ENCODE assay signal across 22 cellular contexts in genomic region chr11:119372260-119373058, GRCh38. TPM values are rescaled to one million over a fixed set of nuclear protein-coding genes. Genes with fewer than 3 reads are reported as not detected.
DNase-seq lines count a peak whose midpoint lies in the region; ATAC-seq, FAIRE-seq and TF ChIP-seq lines count a peak whose summit lies in the region.
"Had no signal": no experiment of that assay in that cellular context is flagged by ENCODE, and none has a peak within 500 bp of the region (broad histone marks: within the 10 kb centered on the region; RNA-seq: fewer than 3 reads in every experiment).

No MANE protein-coding gene starts in this region.

- H3K27ac ChIP-seq in heart right ventricle (peak overlapping the region in 9 of 10 donors; percentile 43 to 98 (median 89)), right atrium auricular region (peak overlapping the region; percentile 94), transverse colon (no peak overlapping the region)
- H3K27ac ChIP-seq: SK-N-MC, upper lobe of left lung had no signal

- TF ChIP-seq CTCF in heart right ventricle (IDR thresholded peaks at IDR 0.05) (no peak), right atrium auricular region (IDR thresholded peaks at IDR 0.05) (no peak), transverse colon (IDR thresholded peaks at IDR 0.05) (no peak), D721Med (IDR thresholded peaks at IDR 0.05; ENCODE audit: insufficient read depth, missing control alignments) (no peak)

- ATAC-seq in heart right ventricle: no peak
- ATAC-seq in Right ventricle myocardium superior (ENCODE audit: poor library complexity): no peak
- ATAC-seq: body of pancreas, GM23338, T-helper 17 cell had no signal

- H3K4me3 ChIP-seq in heart right ventricle (peak overlapping the region in 2 of 10 donors; percentile 2), right atrium auricular region (no peak overlapping the region), transverse colon (no peak overlapping the region)
- H3K4me3 ChIP-seq: body of pancreas, GM23338, SK-N-MC, upper lobe of left lung had no signal

- intact Hi-C loops in heart right ventricle (cut with DNase I) (loop anchor here in 2 of 10 donors (5.0 kb wide), 1 partner anchor 35 kb away; no protein-coding TSS in a partner anchor), Right ventricle myocardium superior (cut with DNase I) (no loop called here), posterior vena cava (cut with DNase I) (loop anchor here (2.0 to 10.0 kb wide), 3 partner anchors 16 to 102 kb away; no protein-coding TSS in a partner anchor), transverse colon (cut with DNase I; ENCODE audit: low total_unique reads) (no loop called here)

- H3K4me1 ChIP-seq in heart right ventricle: peaks cover 36 to 100% (median 84%) of the 10 kb centered on the region in 9 donors
- H3K4me1 ChIP-seq in right atrium auricular region: peaks cover 0 to 98% of the 10 kb centered on the region in 2 donors
- peaks cover 27 to 59% (median 44%) of the 10 kb centered on the region in 4 donors for H3K4me1 ChIP-seq in transverse colon

- no peaks in the 10 kb centered on the region for H3K36me3 ChIP-seq in heart right ventricle
- no peaks in the 10 kb centered on the region for H3K36me3 ChIP-seq in right atrium auricular region
- no peaks in the 10 kb centered on the region for H3K36me3 ChIP-seq in transverse colon
- H3K36me3 ChIP-seq: upper lobe of left lung had no signal

- H3K27me3 ChIP-seq in heart right ventricle (peaks cover 0 to 2% (median 0%) of the 10 kb centered on the region in 7 donors), right atrium auricular region (no peaks in the 10 kb centered on the region), transverse colon (no peaks in the 10 kb centered on the region)
- H3K27me3 ChIP-seq: body of pancreas, upper lobe of left lung had no signal

- DNase-seq in heart right ventricle: no peak
- DNase-seq in Right ventricle myocardium superior: no peak
- no peak for DNase-seq in right atrium auricular region (ENCODE audit: low spot score)
- DNase-seq in posterior vena cava (ENCODE audit: low spot score): peak; percentile 77
- no peak for DNase-seq in transverse colon
- DNase-seq in CD1c-positive myeloid dendritic cell (ENCODE audit: extremely low spot score): no peak
- no peak for DNase-seq in D721Med (ENCODE audit: insufficient read length, low spot score)
- DNase-seq: activated CD4-positive, alpha-beta T cell treated with anti-CD3 and anti-CD28 coated beads, Interleukin-2, amount 10 ng/mL, durations not matched to agents 24 days and 14 days; activated naive CD8-positive, alpha-beta T cell treated with anti-CD3 and anti-CD28 coated beads, Interleukin-2, amount 10 ng/mL, durations not matched to agents 7 days and 5 days; cortex of kidney; glutamatergic neuron; NK-92 treated with Interleukin-12 subunit alpha and Interleukin-12 subunit beta, amount 100 ng/mL, for 24 hours; T-helper 17 cell had no signal

- FAIRE-seq in D721Med (lab: Jason Lieb, UNC): no peak
- FAIRE-seq: endometrium had no signal

- no peaks in the 10 kb centered on the region for H3K9me3 ChIP-seq in heart right ventricle
- H3K9me3 ChIP-seq in right atrium auricular region: no peaks in the 10 kb centered on the region
- no peaks in the 10 kb centered on the region for H3K9me3 ChIP-seq in transverse colon
- H3K9me3 ChIP-seq: body of pancreas, upper lobe of left lung had no signal

- no peak for TF ChIP-seq EP300 in transverse colon (IDR thresholded peaks at IDR 0.05; ENCODE audit: low read depth)

- 62 to 68% methylated on average over 26 of the region's 26 CpGs for WGBS in heart right ventricle, 2 donors
- WGBS in transverse colon (ENCODE audit: low coverage in 1 of 2), 2 donors: 88% methylated on average over 16 of the region's 26 CpGs; no CpG with 5 or more reads in 1 of the 2 donors

- in situ Hi-C loops in transverse colon (cut with MboI; ENCODE audit: low pct_ligation_motif_present in 1 of 4, low pct_unique_long_range_greater_than_20kb in 1 of 4, low sequenced_read_pairs in 3 of 4): no loop called here

- TF ChIP-seq POLR2A in transverse colon (IDR thresholded peaks at IDR 0.05): no peak

RNA-seq across cellular contexts. Expression of gene USP2, which starts 9.0 kb away (rescaled TPM):
- 100 to 1,000 TPM in 9 of 10 donors, 10 to 100 TPM in 1; 87.0 to 183 (median 136) TPM for total RNA-seq in heart right ventricle
- 10 to 100 TPM; 42.0 to 64.9 TPM for polyA plus RNA-seq in heart right ventricle
- 136 TPM for total RNA-seq in Right ventricle myocardium superior
- 10 to 100 TPM; 38.9 to 58.7 TPM for total RNA-seq in right atrium auricular region
- total RNA-seq in posterior vena cava: 10 to 100 TPM; 10.4 to 17.3 TPM
- total RNA-seq in transverse colon: 10 to 100 TPM in 3 of 4 donors, 1 to 10 TPM in 1; 9.8 to 26.6 (median 22.7) TPM
- polyA plus RNA-seq: CD14-positive monocyte had no signal

RNA-seq across cellular contexts. Expression of gene MFRP, which starts 26.0 kb away (rescaled TPM):
- total RNA-seq in heart right ventricle (not detected), Right ventricle myocardium superior (not detected), right atrium auricular region (not detected), posterior vena cava (not detected), transverse colon (under 1 TPM in 1 of 4 donors, not detected in 3; 0.32 TPM)
- under 1 TPM in 1 of 2 donors, not detected in 1; 0.04 TPM for polyA plus RNA-seq in heart right ventricle
- total RNA-seq: activated CD4-positive, alpha-beta T cell treated with anti-CD3 and anti-CD28 coated beads, Interleukin-2, amount 10 ng/mL, durations not matched to agents 24 days and 14 days; activated naive CD8-positive, alpha-beta T cell treated with anti-CD3 and anti-CD28 coated beads, Interleukin-2, amount 10 ng/mL, durations not matched to agents 7 days and 5 days; mononuclear cell; renal cortical epithelial cell; T-helper 17 cell; upper lobe of left lung had no signal
- polyA plus RNA-seq: AG04450, CD14-positive monocyte, GM23338 had no signal

RNA-seq across cellular contexts. Expression of gene C1QTNF5, which starts 31.8 kb away (rescaled TPM):
- 10 to 100 TPM; 11.4 to 25.1 (median 19.9) TPM for total RNA-seq in heart right ventricle
- 10 to 100 TPM; 32.8 to 35.7 TPM for polyA plus RNA-seq in heart right ventricle
- total RNA-seq in Right ventricle myocardium superior: 15.1 TPM
- total RNA-seq in right atrium auricular region: 10 to 100 TPM; 41.4 to 47.4 TPM
- total RNA-seq in posterior vena cava: 10 to 100 TPM; 57.7 to 63.0 TPM
- 10 to 100 TPM in 2 of 4 donors, 1 to 10 TPM in 2; 7.6 to 20.5 (median 11.4) TPM for total RNA-seq in transverse colon
- total RNA-seq: activated CD4-positive, alpha-beta T cell treated with anti-CD3 and anti-CD28 coated beads, Interleukin-2, amount 10 ng/mL, durations not matched to agents 24 days and 14 days; activated naive CD8-positive, alpha-beta T cell treated with anti-CD3 and anti-CD28 coated beads, Interleukin-2, amount 10 ng/mL, durations not matched to agents 7 days and 5 days; mononuclear cell; T-helper 17 cell had no signal
- polyA plus RNA-seq: CD14-positive monocyte had no signal

RNA-seq across cellular contexts. Expression of gene RNF26, which starts 38.1 kb away (rescaled TPM):
- 10 to 100 TPM; 11.1 to 17.6 (median 13.4) TPM for total RNA-seq in heart right ventricle
- 10 to 100 TPM in 1 of 2 donors, 1 to 10 TPM in 1; 6.4 to 13.2 TPM for polyA plus RNA-seq in heart right ventricle
- total RNA-seq in Right ventricle myocardium superior: 12.9 TPM
- 10 to 100 TPM in 1 of 2 donors, 1 to 10 TPM in 1; 8.2 to 10.3 TPM for total RNA-seq in right atrium auricular region
- total RNA-seq in posterior vena cava: 10 to 100 TPM; 22.1 to 23.3 TPM
- total RNA-seq in transverse colon: 10 to 100 TPM; 10.0 to 27.3 (median 13.9) TPM

RNA-seq across cellular contexts. Expression of gene THY1, which starts 50.5 kb away (rescaled TPM):
- total RNA-seq in heart right ventricle: 10 to 100 TPM in 2 of 10 donors, 1 to 10 TPM in 6, under 1 TPM in 2; 0.61 to 26.6 (median 5.0) TPM
- 10 to 100 TPM in 1 of 2 donors, under 1 TPM in 1; 0.95 to 18.1 TPM for polyA plus RNA-seq in heart right ventricle
- 1.5 TPM for total RNA-seq in Right ventricle myocardium superior
- total RNA-seq in right atrium auricular region: 1 to 10 TPM; 2.0 to 7.2 TPM
- 100 to 1,000 TPM in 1 of 2 donors, 10 to 100 TPM in 1; 35.0 to 151 TPM for total RNA-seq in posterior vena cava
- total RNA-seq in transverse colon: 10 to 100 TPM in 3 of 4 donors, 1 to 10 TPM in 1; 5.6 to 17.6 (median 12.8) TPM
- total RNA-seq: activated naive CD8-positive, alpha-beta T cell treated with anti-CD3 and anti-CD28 coated beads, Interleukin-2, amount 10 ng/mL, durations not matched to agents 7 days and 5 days had no signal
- polyA plus RNA-seq: CD14-positive monocyte had no signal

Comparison
In these comparisons a context has a peak if more than half of its experiments do, and no peak if none do; other contexts are left out.
1. H3K27ac ChIP-seq: peak in heart right ventricle (9 of 10) and right atrium auricular region (2 of 2); none in transverse colon (0 of 4).
2. intact Hi-C loops: an anchor here in posterior vena cava (2.0 to 10.0 kb wide); none called in Right ventricle myocardium superior and transverse colon.